Comparison of ENCODE assay signal across 9 cellular contexts in genomic region chr1:3012511-3013291, GRCh38. TPM values are rescaled to one million over a fixed set of nuclear protein-coding genes. Genes with fewer than 3 reads are reported as not detected.
DNase-seq lines count a peak whose midpoint lies in the region; ATAC-seq and TF ChIP-seq lines count a peak whose summit lies in the region.
"Had no signal": no experiment of that assay in that cellular context is flagged by ENCODE, and none has a peak within 500 bp of the region (broad histone marks: within the 10 kb centered on the region; RNA-seq: fewer than 3 reads in every experiment).

No MANE protein-coding gene starts in this region.

- ATAC-seq in GM18517 (IDR thresholded peaks at IDR 0.05; ENCODE audit: unreplicated experiment) (no peak), HG03139 (IDR thresholded peaks at IDR 0.05; ENCODE audit: unreplicated experiment) (no peak)

- peak; percentile 48 for DNase-seq in GM10248 (ENCODE audit: extremely low spot score)
- peak; percentile 0 for DNase-seq in RKO (ENCODE audit: low spot score)
- peak in 52 of 58 donors; percentile 16 to 83 (median 67) for DNase-seq in anterior cingulate cortex (lab: John Stamatoyannopoulos, UW)
- no peak for DNase-seq in kidney epithelial cell (ENCODE audit: low read depth)
- DNase-seq in stimulated activated CD4-positive, alpha-beta T cell treated with anti-CD3 and anti-CD28 coated beads, Interleukin-4, amount 100 ng/mL, for 48 hours (ENCODE audit: low read depth in 2 of 2) = peak; percentile 40 to 65
- no peak for DNase-seq in NCI-H187 (lab: John Stamatoyannopoulos, UW)

- no peak overlapping the region for H3K4me3 ChIP-seq in kidney epithelial cell (ENCODE audit: low read depth, low read length)

- POLR2A ChIA-PET in GM10248 (lab: Yijun Ruan, JAX) = no interaction called here

- CTCF ChIA-PET in GM10248 (lab: Yijun Ruan, JAX) = no interaction called here

- no peak for TF ChIP-seq CTCF in GM10248 (IDR thresholded peaks at IDR 0.05; ENCODE audit: control extremely low read depth, extremely low read depth, low read depth, missing control alignments)
- peak; percentile 66 for TF ChIP-seq CTCF in kidney epithelial cell (IDR thresholded peaks at IDR 0.05; ENCODE audit: insufficient read depth, low read length, poor library complexity, severe bottlenecking)

- peaks cover 38% of the 10 kb centered on the region for H3K27me3 ChIP-seq in kidney epithelial cell (ENCODE audit: control insufficient read depth, insufficient read depth, low read length)

- H3K36me3 ChIP-seq in kidney epithelial cell (ENCODE audit: control insufficient read depth, insufficient read depth, low read length) = no peaks in the 10 kb centered on the region

RNA-seq across cellular contexts. Expression of gene ACTRT2, which starts 8.6 kb away (rescaled TPM):
- not detected in 2 replicates for total RNA-seq in kidney epithelial cell
- total RNA-seq: lower leg skin had no signal

RNA-seq across cellular contexts. Expression of gene PRDM16, which starts 56.3 kb away (rescaled TPM):
- total RNA-seq in kidney epithelial cell = 1.4 and 5.6 TPM in 2 replicates

Comparison
In these comparisons a context has a peak if more than half of its experiments do, and no peak if none do; other contexts are left out.
1. DNase-seq: peak in GM10248 (single experiment), RKO (single experiment), anterior cingulate cortex (52 of 58) and stimulated activated CD4-positive, alpha-beta T cell treated with anti-CD3 and anti-CD28 coated beads, Interleukin-4, amount 100 ng/mL, for 48 hours (2 of 2); none in kidney epithelial cell (single experiment) and NCI-H187 (0 of 2).